ENCODE assay signal across 9 cellular contexts in the genomic region with DNA sequence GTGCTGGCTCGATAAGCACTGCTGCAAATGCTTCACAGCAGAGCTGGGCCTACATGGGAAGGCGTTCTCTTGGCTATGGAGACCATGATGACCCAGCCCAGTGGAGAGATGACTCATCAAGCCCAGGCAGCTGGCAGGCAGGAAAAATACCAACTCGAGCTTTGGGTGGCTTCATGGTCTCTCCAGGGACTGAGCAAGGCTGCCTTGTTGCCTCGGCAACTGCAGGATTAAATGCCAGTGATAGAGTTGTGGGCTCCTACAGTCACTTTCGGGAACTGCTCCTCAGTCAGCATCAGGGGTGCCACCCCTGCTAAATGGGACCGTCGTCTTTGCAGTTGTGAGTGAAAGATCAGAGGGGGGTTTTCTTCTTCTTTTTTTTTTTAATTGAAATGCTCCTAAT. TPM values are rescaled to one million over a fixed set of nuclear protein-coding genes. Genes with fewer than 3 reads are reported as not detected.
DNase-seq lines count a peak whose midpoint lies in the region; ATAC-seq, FAIRE-seq and TF ChIP-seq lines count a peak whose summit lies in the region.
"Had no signal": no experiment of that assay in that cellular context is flagged by ENCODE, and none has a peak within 500 bp of the region (broad histone marks: within the 10 kb centered on the region; RNA-seq: fewer than 3 reads in every experiment).

No MANE protein-coding gene starts in this region.

- H3K9me3 ChIP-seq in neuronal stem cell (replicated peaks in 1 of 2; ENCODE audit: control insufficient read depth in 2 of 2, insufficient read depth in 1 of 2, low read depth in 1 of 2, low read length in 2 of 2): peaks cover 2 to 6% of the 10 kb centered on the region in 2 donors
- H3K9me3 ChIP-seq in CD4-positive, alpha-beta T cell (ENCODE audit: control insufficient read depth, low read length): no peaks in the 10 kb centered on the region
- H3K9me3 ChIP-seq: Peyer's patch had no signal

- no peak overlapping the region for H3K27ac Mint-ChIP-seq in activated T-cell treated with anti-CD3 and anti-CD28 coated beads, Interleukin-2, amount 50 U/mL, for 72 hours
- no peak overlapping the region for H3K27ac Mint-ChIP-seq in CD4-positive, alpha-beta T cell

- H4K91ac ChIP-seq in neuronal stem cell (ENCODE audit: low read depth, low read length, poor library complexity): no peak overlapping the region

- FAIRE-seq in bronchial epithelial cell (lab: Jason Lieb, UNC): no peak

- H3K4me3 ChIP-seq in bronchial epithelial cell (ENCODE audit: low read depth, low read length): no peak overlapping the region
- no peak overlapping the region for H3K4me3 ChIP-seq in neuronal stem cell (ENCODE audit: low read length in 2 of 2)
- H3K4me3 ChIP-seq: Peyer's patch had no signal

- no peak overlapping the region for H2BK5ac ChIP-seq in neuronal stem cell (ENCODE audit: low read length)

- peaks cover 4 to 6% of the 10 kb centered on the region in 2 donors for H3K36me3 Mint-ChIP-seq in activated T-cell treated with anti-CD3 and anti-CD28 coated beads, Interleukin-2, amount 50 U/mL, for 72 hours (ENCODE audit: insufficient read depth in 2 of 2)
- H3K36me3 Mint-ChIP-seq in CD4-positive, alpha-beta T cell (ENCODE audit: low read depth): no peaks in the 10 kb centered on the region

- TF ChIP-seq CTCF in bronchial epithelial cell (IDR thresholded peaks at IDR 0.05; ENCODE audit: insufficient read depth, low read length, severe bottlenecking): no peak
- no peak for TF ChIP-seq CTCF in CD4-positive, alpha-beta T cell (IDR thresholded peaks at IDR 0.05)

- H3K4me1 Mint-ChIP-seq in activated T-cell treated with anti-CD3 and anti-CD28 coated beads, Interleukin-2, amount 50 U/mL, for 72 hours (ENCODE audit: low read depth): peaks cover 11% of the 10 kb centered on the region
- H3K4me1 Mint-ChIP-seq in CD4-positive, alpha-beta T cell (ENCODE audit: low read depth): no peaks in the 10 kb centered on the region

- H4K8ac ChIP-seq in neuronal stem cell (ENCODE audit: low read depth, low read length): no peak overlapping the region

- H2BK15ac ChIP-seq in neuronal stem cell (ENCODE audit: low read length): no peak overlapping the region

- H3K9me3 Mint-ChIP-seq in activated T-cell treated with anti-CD3 and anti-CD28 coated beads, Interleukin-2, amount 50 U/mL, for 72 hours: peaks cover 4 to 10% of the 10 kb centered on the region in 2 donors
- no peaks in the 10 kb centered on the region for H3K9me3 Mint-ChIP-seq in CD4-positive, alpha-beta T cell

- peaks cover 3 to 23% of the 10 kb centered on the region in 2 donors for H3K4me1 ChIP-seq in neuronal stem cell (ENCODE audit: control insufficient read depth in 2 of 2, insufficient read depth in 1 of 2, low read depth in 1 of 2, low read length in 2 of 2)
- H3K4me1 ChIP-seq: Peyer's patch had no signal

- DNase-seq in DMS 273 (lab: John Stamatoyannopoulos, UW; ENCODE audit: unreplicated experiment) (peak; percentile 89), NCI-H146 (lab: John Stamatoyannopoulos, UW) (peak; percentile 75), bronchial epithelial cell (ENCODE audit: low read depth) (peak; percentile 25), neuronal stem cell (ENCODE audit: low spot score) (peak; percentile 31), SK-N-DZ (ENCODE audit: low spot score) (no peak)
- no peak for DNase-seq in activated T-cell treated with anti-CD3 and anti-CD28 coated beads, Interleukin-2, amount 50 U/mL, for 72 hours
- no peak for DNase-seq in CD4-positive, alpha-beta T cell
- DNase-seq: Peyer's patch had no signal

- H3K18ac ChIP-seq in neuronal stem cell (ENCODE audit: low read length): no peak overlapping the region

- no peaks in the 10 kb centered on the region for H3K79me1 ChIP-seq in neuronal stem cell (ENCODE audit: low read depth, low read length)

- no peak overlapping the region for H3K9ac ChIP-seq in neuronal stem cell (ENCODE audit: low read depth, low read length, poor library complexity)

- POLR2A ChIA-PET in CD4-positive, alpha-beta T cell (lab: Charles Lee): no interaction called here

- H3K4me2 ChIP-seq in neuronal stem cell (ENCODE audit: insufficient read depth, low read length, poor library complexity, severe bottlenecking): no peak overlapping the region

- no CpG with 5 or more reads among the region's 7 CpGs for WGBS in neuronal stem cell (ENCODE audit: extremely low coverage in 2 of 2, insufficient read length in 2 of 2, insufficient replicate concordance in 1 of 2), 2 donors

- CTCF ChIA-PET in CD4-positive, alpha-beta T cell (lab: Charles Lee): no interaction called here

- H3K27me3 ChIP-seq in bronchial epithelial cell (ENCODE audit: control insufficient read depth, insufficient read depth, low read length) (peaks cover 1% of the 10 kb centered on the region), neuronal stem cell (ENCODE audit: control insufficient read depth in 3 of 3, insufficient read depth in 3 of 3, low read depth in 1 of 3, low read length in 3 of 3) (no peaks in the 10 kb centered on the region)
- H3K27me3 ChIP-seq in CD4-positive, alpha-beta T cell (ENCODE audit: control insufficient read depth, insufficient read depth, low read length): no peaks in the 10 kb centered on the region
- H3K27me3 ChIP-seq: Peyer's patch had no signal

- no peak overlapping the region for H3K27ac ChIP-seq in neuronal stem cell (replicated peaks; ENCODE audit: low read length)
- H3K27ac ChIP-seq in CD4-positive, alpha-beta T cell (ENCODE audit: low read depth, low read length): no peak overlapping the region
- H3K27ac ChIP-seq: Peyer's patch had no signal

- H3K36me3 ChIP-seq in bronchial epithelial cell (ENCODE audit: control insufficient read depth, insufficient read depth, low read length): no peaks in the 10 kb centered on the region
- H3K36me3 ChIP-seq in neuronal stem cell (replicated peaks in 1 of 2; ENCODE audit: control insufficient read depth in 2 of 2, insufficient read depth in 2 of 2, low read length in 2 of 2): peaks cover 0 to 1% of the 10 kb centered on the region in 2 donors
- H3K36me3 ChIP-seq: Peyer's patch had no signal

- peaks cover 22% of the 10 kb centered on the region for H3K27me3 Mint-ChIP-seq in activated T-cell treated with anti-CD3 and anti-CD28 coated beads, Interleukin-2, amount 50 U/mL, for 72 hours (ENCODE audit: low read depth)
- peaks cover 11% of the 10 kb centered on the region for H3K27me3 Mint-ChIP-seq in CD4-positive, alpha-beta T cell

- no peak overlapping the region for H2AFZ ChIP-seq in neuronal stem cell (ENCODE audit: low read length)

- no peak overlapping the region for H3K14ac ChIP-seq in neuronal stem cell (ENCODE audit: low read length)

- no peak overlapping the region for H2AK5ac ChIP-seq in neuronal stem cell (ENCODE audit: low read depth, low read length)

- no peak overlapping the region for H3K4ac ChIP-seq in neuronal stem cell (ENCODE audit: low read length)

- intact Hi-C loops in CD4-positive, alpha-beta T cell (cut with DNase I, micrococcal nuclease): no loop called here

- no peak overlapping the region for H2BK120ac ChIP-seq in neuronal stem cell (ENCODE audit: low read depth, low read length)

- no peak overlapping the region for H2BK12ac ChIP-seq in neuronal stem cell (ENCODE audit: low read length)

- H3K4me3 Mint-ChIP-seq in activated T-cell treated with anti-CD3 and anti-CD28 coated beads, Interleukin-2, amount 50 U/mL, for 72 hours: no peak overlapping the region
- H3K4me3 Mint-ChIP-seq in CD4-positive, alpha-beta T cell: no peak overlapping the region

- H3K23ac ChIP-seq in neuronal stem cell (ENCODE audit: low read depth, low read length, poor library complexity): no peak overlapping the region

- no peak for ATAC-seq in activated T-cell treated with anti-CD3 and anti-CD28 coated beads, Interleukin-2, amount 50 U/mL, for 72 hours (replicated peaks in 1 of 2)
- ATAC-seq in CD4-positive, alpha-beta T cell (ENCODE audit: poor library complexity): no peak
- ATAC-seq in GM18909 (IDR thresholded peaks at IDR 0.05; ENCODE audit: poor library complexity, unreplicated experiment): no peak

RNA-seq across cellular contexts. Expression of a gene that starts 54.6 kb away (rescaled TPM):
- total RNA-seq in bronchial epithelial cell: 2.4 and 4.2 TPM in 2 replicates
- 0.64 TPM for polyA plus RNA-seq in neuronal stem cell (2013, experiment 1 of 2)
- polyA plus RNA-seq in neuronal stem cell (2013, experiment 2 of 2): 0.76 TPM
- total RNA-seq in activated T-cell treated with anti-CD3 and anti-CD28 coated beads, Interleukin-2, amount 50 U/mL, for 72 hours: under 1 TPM in 1 of 2 donors, not detected in 1; 0.24 TPM
- 17.5 and 18.2 TPM in 2 replicates for polyA plus RNA-seq in SK-N-DZ (2014; cell fraction: cytosol; rRNA removed)
- polyA plus RNA-seq in SK-N-DZ (2014; cell fraction: nucleus; rRNA removed): 9.1 and 9.2 TPM in 2 replicates
- 1 to 10 TPM in 1 of 2 experiments, under 1 TPM in 1; 0.66 to 1.1 TPM for total RNA-seq in CD4-positive, alpha-beta T cell

Comparison
In these comparisons a context has a peak if more than half of its experiments do, and no peak if none do; other contexts are left out.
1. DNase-seq: peak in DMS 273 (single experiment), NCI-H146 (single experiment), bronchial epithelial cell (single experiment) and neuronal stem cell (single experiment); none in activated T-cell treated with anti-CD3 and anti-CD28 coated beads, Interleukin-2, amount 50 U/mL, for 72 hours (0 of 2), SK-N-DZ (single experiment) and CD4-positive, alpha-beta T cell (0 of 10).